In genomic region chr14:71117839-71118743, GRCh38 we compare ENCODE assay signal across 9 cellular contexts.
A peak's percentile ranks its signal among the peaks of the same experiment; 100 is the strongest.
DNase-seq lines count a peak whose midpoint lies in the region; ATAC-seq and TF ChIP-seq lines count a peak whose summit lies in the region.
"Had no signal": no experiment of that assay in that cellular context is flagged by ENCODE, and none has a peak within 500 bp of the region (broad histone marks: within the 10 kb centered on the region; RNA-seq: fewer than 3 reads in every experiment).

No MANE protein-coding gene starts in this region.

- no TSS peak for BruUV-seq in Caco-2 (replicated peaks; lab: Mats Ljungman, UMichigan)

- H3K36me3 ChIP-seq in Caco-2 (ENCODE audit: control insufficient read depth, insufficient read depth, low read length) = no peaks in the 10 kb centered on the region
- no peaks in the 10 kb centered on the region for H3K36me3 ChIP-seq in brain microvascular endothelial cell (replicated peaks)
- no peaks in the 10 kb centered on the region for H3K36me3 ChIP-seq in right atrium auricular region

- H3K4me1 ChIP-seq in Caco-2 = peaks cover 60% of the 10 kb centered on the region
- H3K4me1 ChIP-seq in right atrium auricular region = no peaks in the 10 kb centered on the region

- no peaks in the 10 kb centered on the region for H3K9me3 Mint-ChIP-seq in Caco-2 (ENCODE audit: unreplicated experiment)

- intact Hi-C loops in Caco-2 (cut with micrococcal nuclease; ENCODE audit: unreplicated experiment) = loop anchor here (2.0 kb wide), 1 partner anchor 57 kb away; no protein-coding TSS in a partner anchor
- intact Hi-C loops in Right ventricle myocardium inferior (cut with DNase I) = no loop called here

- H3K27ac ChIP-seq in brain microvascular endothelial cell (peak overlapping the region; percentile 83), right atrium auricular region (no peak overlapping the region)

- CTCF ChIA-PET in Caco-2 (lab: Charles Lee) = no interaction called here

- in situ Hi-C loops in brain microvascular endothelial cell (cut with HindIII; ENCODE audit: low pct_ligation_motif_present, low sequenced_read_pairs) = no loop called here

- TF ChIP-seq CTCF in Caco-2 (IDR thresholded peaks at IDR 0.05; ENCODE audit: insufficient read depth in 1 of 2, low read depth in 1 of 2, low read length in 1 of 2, severe bottlenecking in 1 of 2, unreplicated experiment in 1 of 2) (no peak), brain microvascular endothelial cell (IDR thresholded peaks at IDR 0.05; ENCODE audit: low read depth, low read length, missing control alignments) (no peak), right atrium auricular region (IDR thresholded peaks at IDR 0.05) (no peak)

- H3K36me3 Mint-ChIP-seq in Caco-2 (ENCODE audit: insufficient read depth, unreplicated experiment) = peaks cover 31% of the 10 kb centered on the region

- peak overlapping the region; percentile 79 for H3K27ac Mint-ChIP-seq in Caco-2 (ENCODE audit: unreplicated experiment)

- POLR2A ChIA-PET in Caco-2 (lab: Charles Lee) = no interaction called here

- ATAC-seq in HG02970 (IDR thresholded peaks at IDR 0.05; ENCODE audit: low FRiP score, unreplicated experiment) (no peak), Right ventricle myocardium inferior (no peak), HG03159 (IDR thresholded peaks at IDR 0.05; ENCODE audit: unreplicated experiment) (no peak)

- H3K9me3 ChIP-seq in Caco-2 = no peaks in the 10 kb centered on the region
- no peaks in the 10 kb centered on the region for H3K9me3 ChIP-seq in right atrium auricular region

- H3K4me3 Mint-ChIP-seq in Caco-2 (ENCODE audit: unreplicated experiment) = peak overlapping the region; percentile 46

- H3K27me3 ChIP-seq in Caco-2 (replicated peaks; ENCODE audit: control insufficient read depth, insufficient read depth, low read length) (no peaks in the 10 kb centered on the region), brain microvascular endothelial cell (replicated peaks) (no peaks in the 10 kb centered on the region), right atrium auricular region (no peaks in the 10 kb centered on the region)

- peaks cover 38% of the 10 kb centered on the region for H3K4me1 Mint-ChIP-seq in Caco-2 (ENCODE audit: low read depth, unreplicated experiment)

- no peaks in the 10 kb centered on the region for H3K27me3 Mint-ChIP-seq in Caco-2 (ENCODE audit: insufficient read depth, unreplicated experiment)

- H3K4me3 ChIP-seq in Caco-2 (ENCODE audit: low read depth, low read length) (no peak overlapping the region), brain microvascular endothelial cell (ENCODE audit: low read depth, low read length) (no peak overlapping the region), right atrium auricular region (no peak overlapping the region)

- DNase-seq in Caco-2 (peak in 1 of 2 experiments; percentile 61), LoVo (ENCODE audit: low spot score) (peak; percentile 67), brain microvascular endothelial cell (peak; percentile 78), mucosa of gallbladder (ENCODE audit: low spot score) (peak; percentile 63), Right ventricle myocardium inferior (ENCODE audit: missing footprints) (no peak), right atrium auricular region (ENCODE audit: low spot score) (no peak)
- DNase-seq: NCI-H446 treated with DMSO at 0.1 percent for 48 hours had no signal

Comparison
In these comparisons a context has a peak if more than half of its experiments do, and no peak if none do; other contexts are left out.
1. DNase-seq: peak in LoVo (single experiment), brain microvascular endothelial cell (single experiment) and mucosa of gallbladder (single experiment); none in Right ventricle myocardium inferior (single experiment) and right atrium auricular region (single experiment).